In the genomic region with DNA sequence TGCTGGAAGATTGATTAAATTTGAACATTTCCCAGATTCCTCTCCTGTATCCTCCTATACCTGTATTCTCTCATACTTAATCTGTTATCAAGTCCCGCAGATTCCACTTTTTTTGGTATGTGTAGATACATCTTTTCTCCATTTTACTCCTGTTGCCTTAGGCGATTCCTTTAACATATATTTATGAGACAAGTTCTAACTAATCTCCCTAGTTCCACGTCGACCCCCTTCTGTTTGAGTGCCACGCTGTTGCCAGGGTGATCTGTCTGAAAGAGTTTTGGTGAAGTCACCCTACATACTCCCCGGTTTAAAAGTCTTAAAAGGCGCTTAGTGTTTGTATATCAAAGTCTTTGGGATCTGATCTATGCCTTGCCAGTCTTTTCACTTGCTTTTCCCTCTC, we compare ENCODE assay signal across 9 cellular contexts. TPM values are rescaled to one million over a fixed set of nuclear protein-coding genes. Genes with fewer than 3 reads are reported as not detected.
A peak's percentile ranks its signal among the peaks of the same experiment; 100 is the strongest.
DNase-seq lines count a peak whose midpoint lies in the region; ATAC-seq, FAIRE-seq and TF ChIP-seq lines count a peak whose summit lies in the region.
"Had no signal": no experiment of that assay in that cellular context is flagged by ENCODE, and none has a peak within 500 bp of the region (broad histone marks: within the 10 kb centered on the region; RNA-seq: fewer than 3 reads in every experiment).

No MANE protein-coding gene starts in this region.

- FAIRE-seq in urothelium cell line (lab: Jason Lieb, UNC) = no peak

- no peak for ATAC-seq in GM21367 (IDR thresholded peaks at IDR 0.05; ENCODE audit: unreplicated experiment)

- TF ChIP-seq CTCF in GM06990 (IDR thresholded peaks at IDR 0.05; ENCODE audit: insufficient read depth, low read length, poor library complexity, severe bottlenecking) (no peak), endodermal cell (conservative IDR thresholded peaks at IDR 0.05) (no peak), neutrophil (IDR thresholded peaks at IDR 0.05) (no peak)

- H3K27me3 Mint-ChIP-seq in endodermal cell (ENCODE audit: insufficient read depth) = no peaks in the 10 kb centered on the region

- peak overlapping the region; percentile 53 for H3K27ac Mint-ChIP-seq in endodermal cell

- H3K36me3 Mint-ChIP-seq in endodermal cell (ENCODE audit: low read depth) = peaks cover 19% of the 10 kb centered on the region

- H3K27ac ChIP-seq in SK-N-MC (no peak overlapping the region), endodermal cell (ENCODE audit: low read depth, low read length) (no peak overlapping the region), neutrophil (peak overlapping the region; percentile 4)

- 96% methylated on average over 5 of the region's 7 CpGs; no CpG with 5 or more reads in 1 of the 2 experiments for WGBS in endodermal cell (ENCODE audit: insufficient coverage in 1 of 2, insufficient read length in 1 of 2), 2 experiments

- H3K9me3 ChIP-seq in SK-N-MC (ENCODE audit: low read depth, low read length) (no peaks in the 10 kb centered on the region), endodermal cell (ENCODE audit: control insufficient read depth, low read length) (no peaks in the 10 kb centered on the region), neutrophil (no peaks in the 10 kb centered on the region)

- H3K9me3 Mint-ChIP-seq in endodermal cell = peaks cover 38% of the 10 kb centered on the region

- H3K4me1 ChIP-seq in endodermal cell (ENCODE audit: control insufficient read depth, insufficient read depth, low read length) (no peaks in the 10 kb centered on the region), neutrophil (ENCODE audit: control insufficient read depth in 1 of 2, insufficient read depth in 1 of 2, low read depth in 1 of 2, low read length in 1 of 2) (peaks cover 22 to 32% of the 10 kb centered on the region in 2 experiments)

- H3K9ac ChIP-seq in SK-N-MC (ENCODE audit: insufficient read length) = peak overlapping the region; percentile 43
- peak overlapping the region; percentile 4 for H3K9ac ChIP-seq in endodermal cell (ENCODE audit: extremely low read depth, low read length, poor library complexity, severe bottlenecking)

- DNase-seq in GM06990 (ENCODE audit: extremely low read depth, insufficient read length) (no peak), SK-N-MC (ENCODE audit: low read depth, low spot score) (peak; percentile 20), endodermal cell (no peak), C1 segment of cervical spinal cord (lab: John Stamatoyannopoulos, UW) (no peak), urothelium cell line (ENCODE audit: low spot score) (no peak), NCI-H2081 (lab: John Stamatoyannopoulos, UW) (no peak)

- H3K4me1 Mint-ChIP-seq in endodermal cell = peaks cover 13% of the 10 kb centered on the region

- peak overlapping the region; percentile 33 for H3K4me3 Mint-ChIP-seq in endodermal cell

- H3K4me3 ChIP-seq in GM06990 (replicated peaks; ENCODE audit: low read depth, low read length) (peak overlapping the region; percentile 68; the same call in 1 of the 2 replicates), SK-N-MC (peak overlapping the region; percentile 89), endodermal cell (ENCODE audit: low read length) (peak overlapping the region; percentile 92), neutrophil (ENCODE audit: low read depth in 1 of 2, low read length in 1 of 2) (no peak overlapping the region)

- H3K36me3 ChIP-seq in GM06990 (ENCODE audit: control insufficient read depth, insufficient read depth, low read length) (no peaks in the 10 kb centered on the region), SK-N-MC (ENCODE audit: insufficient read depth, low read length) (peaks cover 16% of the 10 kb centered on the region), endodermal cell (ENCODE audit: control insufficient read depth, insufficient read depth, low read length) (peaks cover 14% of the 10 kb centered on the region), neutrophil (peaks cover 17% of the 10 kb centered on the region)

- H3K27me3 ChIP-seq in GM06990 (replicated peaks; ENCODE audit: control insufficient read depth, insufficient read depth, low read length) (no peaks in the 10 kb centered on the region), endodermal cell (ENCODE audit: control insufficient read depth, insufficient read depth, low read length, poor library complexity, severe bottlenecking) (no peaks in the 10 kb centered on the region), neutrophil (no peaks in the 10 kb centered on the region)

RNA-seq across cellular contexts. Expression of a gene that starts 2.4 kb away (rescaled TPM):
- 10 to 100 TPM; 75.2 to 80.7 TPM for total RNA-seq in endodermal cell
- polyA plus RNA-seq in endodermal cell (2013, experiment 1 of 2) = 68.0 TPM
- polyA plus RNA-seq in endodermal cell (2013, experiment 2 of 2) = 67.6 TPM

RNA-seq across cellular contexts. Expression of a gene that starts 2.7 kb away (rescaled TPM):
- total RNA-seq in endodermal cell = 10 to 100 TPM; 33.2 to 35.9 TPM
- polyA plus RNA-seq in endodermal cell (2013, experiment 1 of 2) = 40.6 TPM
- 31.9 TPM for polyA plus RNA-seq in endodermal cell (2013, experiment 2 of 2)

RNA-seq across cellular contexts. Expression of a gene that starts 19.6 kb away (rescaled TPM):
- total RNA-seq in endodermal cell = 100 to 1,000 TPM; 316 to 385 TPM
- 1,950 TPM for polyA plus RNA-seq in endodermal cell (2013, experiment 1 of 2)
- polyA plus RNA-seq in endodermal cell (2013, experiment 2 of 2) = 1,849 TPM

RNA-seq across cellular contexts. Expression of a gene that starts 24.5 kb away (rescaled TPM):
- 1 to 10 TPM; 2.3 to 3.4 TPM for total RNA-seq in endodermal cell
- 0.43 TPM for polyA plus RNA-seq in endodermal cell (2013, experiment 1 of 2)
- polyA plus RNA-seq in endodermal cell (2013, experiment 2 of 2) = 0.33 TPM
- total RNA-seq: renal cortical epithelial cell had no signal

Comparison
In these comparisons a context has a peak if more than half of its experiments do, and no peak if none do; other contexts are left out.
1. H3K4me3 ChIP-seq: peak in GM06990 (single experiment), SK-N-MC (single experiment) and endodermal cell (single experiment); none in neutrophil (0 of 2).